9 cellular contexts compared by ENCODE assay signal in genomic region chr7:47897831-47898230, GRCh38. TPM values are rescaled to one million over a fixed set of nuclear protein-coding genes. Genes with fewer than 3 reads are reported as not detected.
"Had no signal": no experiment of that assay in that cellular context is flagged by ENCODE, and none has a peak within 500 bp of the region (broad histone marks: within the 10 kb centered on the region; RNA-seq: fewer than 3 reads in every experiment).

No MANE protein-coding gene starts in this region.

- H3K27ac ChIP-seq: GM23248 had no signal

- DNase-seq: GM23248, GOT3, H9, HCEC 1CT, IMR-90 had no signal

- H2AFZ ChIP-seq: GM23248 had no signal

- H3K4me3 Mint-ChIP-seq: H9 had no signal

- FAIRE-seq: H54, HTR-8/SVneo, K562 had no signal

- H3K9me3 Mint-ChIP-seq: H9 had no signal

- H3K4me3 ChIP-seq: GM23248, K562 had no signal

- H3K9ac ChIP-seq: GM23248 had no signal

RNA-seq across cellular contexts. Expression of gene PKD1L1, which starts 50.4 kb away (rescaled TPM):
- total RNA-seq: HT-29 had no signal
